Comparison of ENCODE assay signal across 8 cellular contexts in genomic region chr6:7909323-7910276, GRCh38. TPM values are rescaled to one million over a fixed set of nuclear protein-coding genes. Genes with fewer than 3 reads are reported as not detected.
DNase-seq lines count a peak whose midpoint lies in the region; ATAC-seq and TF ChIP-seq lines count a peak whose summit lies in the region.

No MANE protein-coding gene starts in this region.

- no peaks in the 10 kb centered on the region for H3K9me3 ChIP-seq in upper lobe of left lung

- peak overlapping the region; percentile 71 to 88 (median 78) for H3K27ac ChIP-seq in upper lobe of left lung

- peaks cover 5% of the 10 kb centered on the region for H3K27me3 Mint-ChIP-seq in nephron progenitor cell (ENCODE audit: low read depth, poor library complexity)

- peaks cover 16 to 36% (median 22%) of the 10 kb centered on the region in 4 donors for H3K4me1 ChIP-seq in upper lobe of left lung

- 2 to 13% methylated on average over 16 to 45 of the region's 66 CpGs for whole genome bisulfite sequencing in upper lobe of left lung, 2 donors

- H3K36me3 Mint-ChIP-seq in nephron progenitor cell (ENCODE audit: low read depth) = peaks cover 6% of the 10 kb centered on the region

- H3K36me3 ChIP-seq in upper lobe of left lung = peaks cover 0 to 3% (median 0%) of the 10 kb centered on the region in 4 donors

- H3K9me3 Mint-ChIP-seq in nephron progenitor cell = no peaks in the 10 kb centered on the region

- H3K27ac Mint-ChIP-seq in nephron progenitor cell = no peak overlapping the region

- H3K4me3 ChIP-seq in fibroblast of pulmonary artery (replicated peaks; ENCODE audit: low read depth, low read length) = peak overlapping the region; percentile 81
- peak overlapping the region; percentile 74 to 100 (median 95) for H3K4me3 ChIP-seq in upper lobe of left lung

- TF ChIP-seq EP300 in upper lobe of left lung (IDR thresholded peaks at IDR 0.05) = no peak

- H3K4me1 Mint-ChIP-seq in nephron progenitor cell = peaks cover 21% of the 10 kb centered on the region

- no peak for TF ChIP-seq CTCF in fibroblast of pulmonary artery (IDR thresholded peaks at IDR 0.05; ENCODE audit: low read length, missing control alignments)
- TF ChIP-seq CTCF in nephron progenitor cell (IDR thresholded peaks at IDR 0.05) = no peak
- TF ChIP-seq CTCF in upper lobe of left lung (IDR thresholded peaks at IDR 0.05) = no peak

- peak overlapping the region; percentile 89 for H3K4me3 Mint-ChIP-seq in nephron progenitor cell

- DNase-seq in NCI-H345 (lab: John Stamatoyannopoulos, UW) = peak; percentile 0
- DNase-seq in NCI-H345 treated with DMSO at 0.1 percent for 48 hours (lab: John Stamatoyannopoulos, UW; ENCODE audit: unreplicated experiment) = no peak
- peak; percentile 63 for DNase-seq in NCI-H2227 (lab: John Stamatoyannopoulos, UW; ENCODE audit: unreplicated experiment)
- DNase-seq in activated T-cell treated with anti-CD3 and anti-CD28 coated beads, Interleukin-2, amount 50 U/mL, for 1 hour = peak; percentile 33
- peak; percentile 42 for DNase-seq in fibroblast of pulmonary artery (ENCODE audit: low read depth)
- DNase-seq in nephron progenitor cell = peak; percentile 74
- DNase-seq in upper lobe of left lung = peak; percentile 53 to 95

- ATAC-seq in HG02623 (IDR thresholded peaks at IDR 0.05; ENCODE audit: unreplicated experiment) = peak; percentile 29
- peak; percentile 72 to 81 for ATAC-seq in upper lobe of left lung (ENCODE audit: low FRiP score in 2 of 2)

- no peaks in the 10 kb centered on the region for H3K27me3 ChIP-seq in upper lobe of left lung

- peak in 1 of 4 donors; percentile 22 for TF ChIP-seq POLR2A in upper lobe of left lung (IDR thresholded peaks at IDR 0.05)

RNA-seq across cellular contexts. Expression of gene TXNDC5, which starts 1.0 kb away (rescaled TPM):
- total RNA-seq in upper lobe of left lung = 100 to 1,000 TPM in 4 of 6 donors, 10 to 100 TPM in 2; 52.4 to 177 (median 132) TPM
